Comparison of ENCODE assay signal across 1 cellular context in the genomic region with DNA sequence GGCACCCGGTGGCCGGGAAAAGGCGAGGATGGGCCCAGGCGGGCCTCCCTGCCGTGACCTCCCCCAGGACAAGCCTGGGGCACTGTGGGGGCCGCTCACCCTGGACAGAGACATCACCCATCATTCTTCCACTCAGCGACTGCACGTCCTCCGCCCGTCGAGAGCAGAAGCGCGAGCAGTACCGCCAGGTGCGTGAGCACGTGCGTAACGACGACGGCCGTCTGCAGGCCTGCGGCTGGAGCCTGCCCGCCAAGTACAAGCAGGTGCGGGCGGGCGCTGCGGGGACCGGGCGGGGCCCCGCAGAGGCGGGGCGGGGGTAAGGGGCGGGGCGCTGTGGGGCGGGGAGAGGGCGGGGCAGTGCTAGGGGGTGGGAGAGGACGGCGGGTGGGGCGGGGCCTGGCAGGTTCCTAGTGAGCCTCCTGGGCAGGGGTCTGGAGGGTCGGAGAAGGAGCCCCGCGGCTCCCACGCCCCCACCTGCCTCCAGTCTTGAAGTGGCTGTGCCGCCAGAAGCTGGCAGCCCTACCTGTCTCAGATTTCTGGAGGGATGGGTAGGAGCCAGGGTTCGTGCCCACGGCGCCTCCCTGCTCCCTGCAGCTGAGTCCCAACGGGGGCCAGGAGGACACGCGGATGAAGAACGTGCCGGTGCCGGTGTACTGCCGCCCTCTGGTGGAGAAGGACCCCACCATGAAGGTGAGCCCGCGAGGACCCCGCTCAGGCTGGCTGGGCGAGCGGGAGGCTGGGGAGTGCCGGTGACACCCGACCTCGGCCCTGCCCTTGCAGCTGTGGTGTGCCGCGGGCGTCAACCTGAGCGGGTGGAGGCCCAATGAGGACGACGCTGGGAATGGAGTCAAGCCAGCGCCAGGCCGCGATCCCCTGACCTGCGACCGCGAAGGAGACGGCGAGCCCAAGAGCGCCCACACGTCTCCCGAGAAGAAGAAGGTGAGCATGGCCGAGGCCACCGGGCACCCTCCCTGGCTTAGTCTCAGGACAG.
TF ChIP-seq lines count a peak whose summit lies in the region.

No MANE protein-coding gene starts in this region.

TF ChIP-seq in endothelial cell of umbilical vein, 7 proteins besides CTCF, POLR2A, EP300 and RAD21:
- TF ChIP-seq POLR2AphosphoS5 (IDR thresholded peaks at IDR 0.05; ENCODE audit: insufficient read depth, low read depth, low read length) = no peak
- TF ChIP-seq GATA2 (IDR thresholded peaks at IDR 0.05; ENCODE audit: insufficient read depth, insufficient read length, low read depth, low read length) = no peak
- TF ChIP-seq MYC (IDR thresholded peaks at IDR 0.05; ENCODE audit: low read depth, low read length) = no peak
- TF ChIP-seq JUN (IDR thresholded peaks at IDR 0.05; ENCODE audit: borderline replicate concordance, insufficient read depth, insufficient read length, low read depth) = no peak
- TF ChIP-seq, protein P1, sequence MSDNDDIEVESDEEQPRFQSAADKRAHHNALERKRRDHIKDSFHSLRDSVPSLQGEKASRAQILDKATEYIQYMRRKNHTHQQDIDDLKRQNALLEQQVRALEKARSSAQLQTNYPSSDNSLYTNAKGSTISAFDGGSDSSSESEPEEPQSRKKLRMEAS (IDR thresholded peaks at IDR 0.05; ENCODE audit: insufficient read depth, insufficient read length) = no peak
- TF ChIP-seq FOS (IDR thresholded peaks at IDR 0.05; ENCODE audit: borderline replicate concordance, insufficient read depth, low read length) = no peak
- no peak for TF ChIP-seq EZH2 (IDR thresholded peaks at IDR 0.05; ENCODE audit: borderline replicate concordance, low read depth, low read length, severe bottlenecking)
TF ChIP-seq in endothelial cell of umbilical vein: peak in this region for 0.
